ENCODE assay signal across 1 cellular context in genomic region chr13:25906211-25906661, GRCh38.
TF ChIP-seq lines count a peak whose summit lies in the region.

No MANE protein-coding gene starts in this region.

TF ChIP-seq in GM23338, 12 proteins besides CTCF, POLR2A, EP300 and RAD21 (continued from another document):
- TF ChIP-seq ZNF462 (CRISPR knock-in tag; IDR thresholded peaks at IDR 0.05) (no peak), ETS1 (IDR thresholded peaks at IDR 0.05) (no peak), STAT1 (IDR thresholded peaks at IDR 0.05; ENCODE audit: unreplicated experiment) (no peak), NANOG (IDR thresholded peaks at IDR 0.05; ENCODE audit: borderline replicate concordance) (no peak), EZH2 (IDR thresholded peaks at IDR 0.05; ENCODE audit: low read depth, unreplicated experiment) (no peak)
TF ChIP-seq in GM23338: peak in this region for 0.
